In genomic region chr19:13068064-13068807, GRCh38 we compare ENCODE assay signal across 18 cellular contexts. TPM values are rescaled to one million over a fixed set of nuclear protein-coding genes. Genes with fewer than 3 reads are reported as not detected.
A peak's percentile ranks its signal among the peaks of the same experiment; 100 is the strongest.
DNase-seq lines count a peak whose midpoint lies in the region; ATAC-seq, FAIRE-seq and TF ChIP-seq lines count a peak whose summit lies in the region.
"Had no signal": no experiment of that assay in that cellular context is flagged by ENCODE, and none has a peak within 500 bp of the region (broad histone marks: within the 10 kb centered on the region; RNA-seq: fewer than 3 reads in every experiment).

No MANE protein-coding gene starts in this region.

- H3K9me3 ChIP-seq in esophagus squamous epithelium (no peaks in the 10 kb centered on the region), ovary (no peaks in the 10 kb centered on the region), tibial nerve (no peaks in the 10 kb centered on the region)
- H3K9me3 ChIP-seq: body of pancreas, Peyer's patch had no signal

- TF ChIP-seq EP300 in ovary (IDR thresholded peaks at IDR 0.05) (no peak), tibial nerve (IDR thresholded peaks at IDR 0.05) (no peak)

- H3K27me3 ChIP-seq in esophagus squamous epithelium (no peaks in the 10 kb centered on the region), ovary (no peaks in the 10 kb centered on the region), tibial nerve (no peaks in the 10 kb centered on the region)
- H3K27me3 ChIP-seq: body of pancreas, Peyer's patch had no signal

- intact Hi-C loops in esophagus squamous epithelium (cut with DNase I), result no loop called here
- intact Hi-C loops in ovary (cut with DNase I), result no loop called here

- H3K4me3 ChIP-seq in esophagus squamous epithelium, result no peak overlapping the region
- no peak overlapping the region for H3K4me3 ChIP-seq in ovary
- H3K4me3 ChIP-seq in tibial nerve, result no peak overlapping the region
- H3K4me3 ChIP-seq: body of pancreas, Peyer's patch had no signal

- peaks cover 0 to 36% (median 0%) of the 10 kb centered on the region in 3 donors for H3K36me3 ChIP-seq in esophagus squamous epithelium
- no peaks in the 10 kb centered on the region for H3K36me3 ChIP-seq in ovary
- H3K36me3 ChIP-seq in tibial nerve, result no peaks in the 10 kb centered on the region
- H3K36me3 ChIP-seq: Peyer's patch had no signal

- peak overlapping the region; percentile 13; the same call in 1 of the 2 replicates for H3K27ac ChIP-seq in VCaP
- peak overlapping the region in 3 of 4 donors; percentile 24 to 53 (median 28) for H3K27ac ChIP-seq in esophagus squamous epithelium
- H3K27ac ChIP-seq in ovary, result peak overlapping the region; percentile 38 to 49
- H3K27ac ChIP-seq in tibial nerve, result peak overlapping the region; percentile 29 to 83 (median 66)

- H3K4me1 ChIP-seq in esophagus squamous epithelium, result peaks cover 7 to 95% (median 45%) of the 10 kb centered on the region in 3 donors
- peaks cover 43% of the 10 kb centered on the region for H3K4me1 ChIP-seq in ovary (ENCODE audit: insufficient read depth)
- peaks cover 2 to 100% (median 76%) of the 10 kb centered on the region in 4 donors for H3K4me1 ChIP-seq in tibial nerve

- FAIRE-seq in RCC 7860 (lab: Jason Lieb, UNC), result no peak
- FAIRE-seq: urothelium cell line had no signal

- no peak for TF ChIP-seq POLR2A in esophagus squamous epithelium (IDR thresholded peaks at IDR 0.05)
- TF ChIP-seq POLR2A in ovary (IDR thresholded peaks at IDR 0.05), result no peak
- no peak for TF ChIP-seq POLR2A in tibial nerve (IDR thresholded peaks at IDR 0.05)

- no peak for ATAC-seq in HG03097 (IDR thresholded peaks at IDR 0.05; ENCODE audit: low FRiP score, unreplicated experiment)
- ATAC-seq: effector memory CD8-positive, alpha-beta T cell had no signal

- no peak for TF ChIP-seq CTCF in VCaP (conservative IDR thresholded peaks at IDR 0.05)
- TF ChIP-seq CTCF in esophagus squamous epithelium (IDR thresholded peaks at IDR 0.05), result no peak
- TF ChIP-seq CTCF in ovary (IDR thresholded peaks at IDR 0.05), result no peak
- no peak for TF ChIP-seq CTCF in tibial nerve (IDR thresholded peaks at IDR 0.05)

- WGBS in esophagus squamous epithelium, 2 donors, result 23 to 58% methylated on average over 2 to 4 of the region's 5 CpGs
- WGBS in ovary, 3 donors, result 50 to 56% (median 53%) methylated on average over 5 of the region's 5 CpGs
- 45 to 57% methylated on average over 5 of the region's 5 CpGs for WGBS in tibial nerve, 2 donors

- DNase-seq in esophagus squamous epithelium (lab: John Stamatoyannopoulos, UW) (no peak), ovary (no peak), tibial nerve (ENCODE audit: low spot score in 2 of 2) (no peak), RCC 7860 (ENCODE audit: low spot score) (no peak), epidermal melanocyte (ENCODE audit: insufficient read length, low spot score) (no peak)
- DNase-seq: activated gamma-delta T cell treated with Interleukin-2 at 50 U/mL for 16 hours; body of pancreas; CD4-positive, CD25-positive, alpha-beta regulatory T cell; effector memory CD8-positive, alpha-beta T cell; NCI-H187 treated with DMSO at 0.1 percent for 48 hours; NCI-H526; Peyer's patch had no signal

RNA-seq across cellular contexts. Expression of gene LYL1, which starts 34.4 kb away (rescaled TPM):
- 10 to 100 TPM in 1 of 4 donors, 1 to 10 TPM in 3; 2.1 to 13.0 (median 3.9) TPM for total RNA-seq in esophagus squamous epithelium
- 1 to 10 TPM; 2.9 to 7.4 (median 6.7) TPM for total RNA-seq in ovary
- polyA plus RNA-seq in ovary, result 1 to 10 TPM in 1 of 2 donors, under 1 TPM in 1; 0.90 to 5.0 TPM
- 10 to 100 TPM; 21.1 to 43.5 (median 25.8) TPM for total RNA-seq in tibial nerve
- total RNA-seq: H4, M059J, osteocyte had no signal

RNA-seq across cellular contexts. Expression of gene TRMT1, which starts 48.3 kb away (rescaled TPM):
- 10 to 100 TPM; 19.4 to 42.5 (median 29.0) TPM for total RNA-seq in esophagus squamous epithelium
- total RNA-seq in ovary, result 10 to 100 TPM; 23.6 to 54.8 (median 38.7) TPM
- polyA plus RNA-seq in ovary, result 10 to 100 TPM in 1 of 2 donors, 1 to 10 TPM in 1; 7.6 to 37.2 TPM
- 10 to 100 TPM; 38.4 to 92.7 (median 49.2) TPM for total RNA-seq in tibial nerve

RNA-seq across cellular contexts. Expression of gene NACC1, which starts 49.8 kb away (rescaled TPM):
- total RNA-seq in esophagus squamous epithelium, result 10 to 100 TPM; 26.7 to 45.5 (median 37.1) TPM
- 10 to 100 TPM in 6 of 7 donors, 1 to 10 TPM in 1; 5.1 to 31.4 (median 21.8) TPM for total RNA-seq in ovary
- 10 to 100 TPM in 1 of 2 donors, 1 to 10 TPM in 1; 3.2 to 14.8 TPM for polyA plus RNA-seq in ovary
- total RNA-seq in tibial nerve, result 10 to 100 TPM; 15.3 to 37.1 (median 25.8) TPM

Comparison
In these comparisons a context has a peak if more than half of its experiments do, and no peak if none do; other contexts are left out.
1. H3K27ac ChIP-seq: peak in every context shown above with its lines; median percentile 66 in tibial nerve; 44 in ovary; 28 in esophagus squamous epithelium; 13 in VCaP.